In genomic region chr14:104895786-104896642, GRCh38 we compare ENCODE assay signal across 8 cellular contexts. TPM values are rescaled to one million over a fixed set of nuclear protein-coding genes. Genes with fewer than 3 reads are reported as not detected.
DNase-seq lines count a peak whose midpoint lies in the region; ATAC-seq and TF ChIP-seq lines count a peak whose summit lies in the region.

No MANE protein-coding gene starts in this region.

- intact Hi-C loops in sciatic nerve (cut with DNase I) = loop anchor here (10.0 kb wide), 1 partner anchor 149 kb away; no protein-coding TSS in a partner anchor

- POLR2A ChIA-PET in HEK293T (lab: Yijun Ruan, JAX) = no interaction called here

- ATAC-seq in esophagus mucosa (peak; percentile 8), sciatic nerve (peak; percentile 6), HG02763 (IDR thresholded peaks at IDR 0.05; ENCODE audit: unreplicated experiment) (no peak), GM21619 (IDR thresholded peaks at IDR 0.05; ENCODE audit: unreplicated experiment) (no peak)

- CTCF ChIA-PET in HEK293T (lab: Yijun Ruan, JAX) = interaction anchor here (0.6 to 1.2 kb wide), 6 partner anchors 12 to 473 kb away, joined by 3 to 5 read pairs (median 3); no protein-coding TSS in a partner anchor

- peak; percentile 46 to 66 for DNase-seq in NCI-H2081 (lab: John Stamatoyannopoulos, UW)
- DNase-seq in NCI-H2081 treated with DMSO at 0.1 percent for 48 hours (lab: John Stamatoyannopoulos, UW) = no peak
- peak; percentile 89 for DNase-seq in NCI-H2227 (lab: John Stamatoyannopoulos, UW; ENCODE audit: unreplicated experiment)
- DNase-seq in sciatic nerve (ENCODE audit: low spot score) = peak; percentile 69
- no peak for DNase-seq in HEK293T (ENCODE audit: extremely low spot score)

TF ChIP-seq in HEK293T, 16 proteins besides CTCF, POLR2A, EP300 and RAD21:
- TF ChIP-seq TARDBP (IDR thresholded peaks at IDR 0.05) (no peak), ARNT (IDR thresholded peaks at IDR 0.05) (no peak), FOXA1 (IDR thresholded peaks at IDR 0.05) (no peak), L3MBTL2 (conservative IDR thresholded peaks at IDR 0.05) (no peak), FOXK2 (IDR thresholded peaks at IDR 0.05) (no peak), HDGF (IDR thresholded peaks at IDR 0.05; ENCODE audit: borderline replicate concordance) (no peak), CTBP1 (IDR thresholded peaks at IDR 0.05; ENCODE audit: borderline replicate concordance) (no peak), BHLHE40 (IDR thresholded peaks at IDR 0.05; ENCODE audit: borderline replicate concordance) (no peak), SP1 (IDR thresholded peaks at IDR 0.05) (no peak), FOXM1 (IDR thresholded peaks at IDR 0.05; ENCODE audit: borderline replicate concordance) (no peak), NFRKB (IDR thresholded peaks at IDR 0.05) (no peak), ZNF384 (IDR thresholded peaks at IDR 0.05) (no peak), SUZ12 (IDR thresholded peaks at IDR 0.05) (no peak), ELF4 (IDR thresholded peaks at IDR 0.05) (no peak), LEF1 (IDR thresholded peaks at IDR 0.05; ENCODE audit: borderline replicate concordance) (no peak)
- TF ChIP-seq, protein P1, sequence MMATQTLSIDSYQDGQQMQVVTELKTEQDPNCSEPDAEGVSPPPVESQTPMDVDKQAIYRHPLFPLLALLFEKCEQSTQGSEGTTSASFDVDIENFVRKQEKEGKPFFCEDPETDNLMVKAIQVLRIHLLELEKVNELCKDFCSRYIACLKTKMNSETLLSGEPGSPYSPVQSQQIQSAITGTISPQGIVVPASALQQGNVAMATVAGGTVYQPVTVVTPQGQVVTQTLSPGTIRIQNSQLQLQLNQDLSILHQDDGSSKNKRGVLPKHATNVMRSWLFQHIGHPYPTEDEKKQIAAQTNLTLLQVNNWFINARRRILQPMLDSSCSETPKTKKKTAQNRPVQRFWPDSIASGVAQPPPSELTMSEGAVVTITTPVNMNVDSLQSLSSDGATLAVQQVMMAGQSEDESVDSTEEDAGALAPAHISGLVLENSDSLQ (IDR thresholded peaks at IDR 0.05) = no peak

RNA-seq across cellular contexts. Expression of gene PLD4, which starts 28.7 kb away (rescaled TPM):
- total RNA-seq in esophagus mucosa (0.80 TPM), sciatic nerve (7.0 TPM)

RNA-seq across cellular contexts. Expression of gene CEP170B, which starts 30.9 kb away (rescaled TPM):
- total RNA-seq in esophagus mucosa (28.1 TPM), sciatic nerve (15.3 TPM)

Comparison
In these comparisons a context has a peak if more than half of its experiments do, and no peak if none do; other contexts are left out.
1. DNase-seq: peak in NCI-H2081 (2 of 2), NCI-H2227 (single experiment) and sciatic nerve (single experiment); none in NCI-H2081 treated with DMSO at 0.1 percent for 48 hours (single experiment) and HEK293T (single experiment).
2. ATAC-seq: peak in esophagus mucosa (single experiment) and sciatic nerve (single experiment); none in HG02763 (single experiment) and GM21619 (single experiment).